In genomic region chr10:5891009-5891408, GRCh38 we compare ENCODE assay signal across 1 cellular context.
TF ChIP-seq lines count a peak whose summit lies in the region.

No MANE protein-coding gene starts in this region.

TF ChIP-seq in GM12878, 131 proteins besides CTCF, POLR2A, EP300 and RAD21 (continued from another document):
- TF ChIP-seq, protein P1, sequence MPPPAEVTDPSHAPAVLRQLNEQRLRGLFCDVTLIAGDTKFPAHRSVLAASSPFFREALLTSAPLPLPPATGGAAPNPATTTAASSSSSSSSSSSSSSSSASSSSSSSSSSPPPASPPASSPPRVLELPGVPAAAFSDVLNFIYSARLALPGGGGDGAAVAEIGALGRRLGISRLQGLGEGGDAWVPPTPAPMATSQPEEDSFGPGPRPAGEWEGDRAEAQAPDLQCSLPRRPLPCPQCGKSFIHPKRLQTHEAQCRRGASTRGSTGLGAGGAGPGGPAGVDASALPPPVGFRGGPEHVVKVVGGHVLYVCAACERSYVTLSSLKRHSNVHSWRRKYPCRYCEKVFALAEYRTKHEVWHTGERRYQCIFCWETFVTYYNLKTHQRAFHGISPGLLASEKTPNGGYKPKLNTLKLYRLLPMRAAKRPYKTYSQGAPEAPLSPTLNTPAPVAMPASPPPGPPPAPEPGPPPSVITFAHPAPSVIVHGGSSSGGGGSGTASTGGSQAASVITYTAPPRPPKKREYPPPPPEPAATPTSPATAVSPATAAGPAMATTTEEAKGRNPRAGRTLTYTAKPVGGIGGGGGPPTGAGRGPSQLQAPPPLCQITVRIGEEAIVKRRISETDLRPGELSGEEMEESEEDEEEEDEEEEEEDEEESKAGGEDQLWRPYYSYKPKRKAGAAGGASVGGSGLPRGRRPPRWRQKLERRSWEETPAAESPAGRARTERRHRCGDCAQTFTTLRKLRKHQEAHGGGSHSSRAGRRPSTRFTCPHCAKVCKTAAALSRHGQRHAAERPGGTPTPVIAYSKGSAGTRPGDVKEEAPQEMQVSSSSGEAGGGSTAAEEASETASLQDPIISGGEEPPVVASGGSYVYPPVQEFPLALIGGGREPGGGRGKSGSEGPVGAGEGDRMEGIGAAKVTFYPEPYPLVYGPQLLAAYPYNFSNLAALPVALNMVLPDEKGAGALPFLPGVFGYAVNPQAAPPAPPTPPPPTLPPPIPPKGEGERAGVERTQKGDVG (CRISPR knock-in tag; IDR thresholded peaks at IDR 0.05), result no peak
- TF ChIP-seq MYC (IDR thresholded peaks at IDR 0.05; ENCODE audit: insufficient read depth, insufficient read length, insufficient replicate concordance, low read length, severe bottlenecking) (no peak), TCF7 (IDR thresholded peaks at IDR 0.05; ENCODE audit: borderline replicate concordance) (no peak), IKZF1 (conservative IDR thresholded peaks at IDR 0.05) (no peak), RAD51 (IDR thresholded peaks at IDR 0.05) (no peak), SRF (IDR thresholded peaks at IDR 0.05; ENCODE audit: low read depth in 2 of 2, low read length in 2 of 2) (no peak), ATF7 (IDR thresholded peaks at IDR 0.05; ENCODE audit: low read depth) (no peak)
